In the genomic region with DNA sequence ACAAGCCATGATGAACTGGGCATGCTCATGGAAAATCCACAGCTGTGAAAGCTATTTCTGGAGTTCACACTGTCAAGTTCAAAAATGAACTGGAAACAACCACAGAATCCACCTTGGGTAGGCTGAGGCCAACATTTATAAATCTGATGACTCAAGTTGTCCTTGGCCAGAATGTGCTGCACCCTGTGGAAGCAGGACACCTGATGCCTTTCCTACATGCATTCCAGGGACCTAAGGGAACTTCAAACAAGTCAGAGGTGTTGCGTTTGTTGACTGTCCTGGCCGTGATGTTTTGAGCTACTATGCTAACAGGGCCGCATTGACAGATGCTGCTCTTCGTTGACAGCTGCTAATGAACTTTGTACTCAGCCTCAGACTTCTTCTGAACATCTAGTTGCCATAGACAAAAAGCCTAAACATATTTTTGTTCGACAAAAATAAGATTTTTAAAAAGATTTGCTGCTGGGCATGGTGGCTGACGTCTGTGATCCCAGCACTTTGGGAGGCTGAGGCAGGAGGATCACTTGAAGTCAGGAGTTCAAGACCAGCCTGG, we compare ENCODE assay signal across 1 cellular context.
TF ChIP-seq lines count a peak whose summit lies in the region.

No MANE protein-coding gene starts in this region.

TF ChIP-seq in HepG2, 621 proteins besides CTCF, POLR2A, EP300 and RAD21 (continued from another document and continues in another):
- no peak for TF ChIP-seq ZNF33A (CRISPR knock-in tag; IDR thresholded peaks at IDR 0.05; ENCODE audit: borderline replicate concordance)
- TF ChIP-seq NR2C2 (CRISPR knock-in tag; IDR thresholded peaks at IDR 0.05; ENCODE audit: borderline replicate concordance), result peak; percentile 61; the same call in 1 of the 2 replicates
- TF ChIP-seq, protein P1, sequence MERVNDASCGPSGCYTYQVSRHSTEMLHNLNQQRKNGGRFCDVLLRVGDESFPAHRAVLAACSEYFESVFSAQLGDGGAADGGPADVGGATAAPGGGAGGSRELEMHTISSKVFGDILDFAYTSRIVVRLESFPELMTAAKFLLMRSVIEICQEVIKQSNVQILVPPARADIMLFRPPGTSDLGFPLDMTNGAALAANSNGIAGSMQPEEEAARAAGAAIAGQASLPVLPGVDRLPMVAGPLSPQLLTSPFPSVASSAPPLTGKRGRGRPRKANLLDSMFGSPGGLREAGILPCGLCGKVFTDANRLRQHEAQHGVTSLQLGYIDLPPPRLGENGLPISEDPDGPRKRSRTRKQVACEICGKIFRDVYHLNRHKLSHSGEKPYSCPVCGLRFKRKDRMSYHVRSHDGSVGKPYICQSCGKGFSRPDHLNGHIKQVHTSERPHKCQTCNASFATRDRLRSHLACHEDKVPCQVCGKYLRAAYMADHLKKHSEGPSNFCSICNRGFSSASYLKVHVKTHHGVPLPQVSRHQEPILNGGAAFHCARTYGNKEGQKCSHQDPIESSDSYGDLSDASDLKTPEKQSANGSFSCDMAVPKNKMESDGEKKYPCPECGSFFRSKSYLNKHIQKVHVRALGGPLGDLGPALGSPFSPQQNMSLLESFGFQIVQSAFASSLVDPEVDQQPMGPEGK (CRISPR knock-in tag; IDR thresholded peaks at IDR 0.05), result peak; percentile 85
- peak; percentile 90 for TF ChIP-seq CREM (IDR thresholded peaks at IDR 0.05)
- no peak for TF ChIP-seq CREM (CRISPR knock-in tag; IDR thresholded peaks at IDR 0.05)
- no peak for TF ChIP-seq NCOA1 (CRISPR knock-in tag; IDR thresholded peaks at IDR 0.05)
- peak; percentile 99 for TF ChIP-seq SKI (IDR thresholded peaks at IDR 0.05; ENCODE audit: partially characterized antibody)
- TF ChIP-seq ESRRA (CRISPR knock-in tag; IDR thresholded peaks at IDR 0.05; ENCODE audit: low read depth), result 0 out of 2 replicates have a peak, but pooled peaks have one; percentile 75
- 0 out of 2 replicates have a peak, but pooled peaks have one; percentile 5 for TF ChIP-seq ZNF777 (CRISPR knock-in tag; IDR thresholded peaks at IDR 0.05)
- TF ChIP-seq ZNF558 (CRISPR knock-in tag; IDR thresholded peaks at IDR 0.05; ENCODE audit: borderline replicate concordance), result 0 out of 2 replicates have a peak, but pooled peaks have one; percentile 37
- TF ChIP-seq SIN3B (IDR thresholded peaks at IDR 0.05; ENCODE audit: low read length), result no peak
- peak; percentile 74; the same call in 1 of the 2 replicates for TF ChIP-seq ZNF766 (CRISPR knock-in tag; IDR thresholded peaks at IDR 0.05; ENCODE audit: borderline replicate concordance)
- peak; percentile 99 for TF ChIP-seq BCL6 (CRISPR knock-in tag; IDR thresholded peaks at IDR 0.05)
- TF ChIP-seq, protein P2, sequence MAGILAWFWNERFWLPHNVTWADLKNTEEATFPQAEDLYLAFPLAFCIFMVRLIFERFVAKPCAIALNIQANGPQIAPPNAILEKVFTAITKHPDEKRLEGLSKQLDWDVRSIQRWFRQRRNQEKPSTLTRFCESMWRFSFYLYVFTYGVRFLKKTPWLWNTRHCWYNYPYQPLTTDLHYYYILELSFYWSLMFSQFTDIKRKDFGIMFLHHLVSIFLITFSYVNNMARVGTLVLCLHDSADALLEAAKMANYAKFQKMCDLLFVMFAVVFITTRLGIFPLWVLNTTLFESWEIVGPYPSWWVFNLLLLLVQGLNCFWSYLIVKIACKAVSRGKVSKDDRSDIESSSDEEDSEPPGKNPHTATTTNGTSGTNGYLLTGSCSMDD (CRISPR knock-in tag; IDR thresholded peaks at IDR 0.05), result no peak
- peak; percentile 94 for TF ChIP-seq HOXA3 (CRISPR knock-in tag; IDR thresholded peaks at IDR 0.05)
- TF ChIP-seq KLF16 (CRISPR knock-in tag; IDR thresholded peaks at IDR 0.05), result peak in 1 of 2 experiments; percentile 97; a peak in 2 of 4 replicates
- peak; percentile 88 to 95 for TF ChIP-seq MAFK (conservative IDR thresholded peaks at IDR 0.05 in 1 of 2, IDR thresholded peaks at IDR 0.05 in 1 of 2; ENCODE audit: low read length in 2 of 2)
- TF ChIP-seq NR3C1 (CRISPR knock-in tag; IDR thresholded peaks at IDR 0.05), result no peak
- no peak for TF ChIP-seq ZNF550 (CRISPR knock-in tag; IDR thresholded peaks at IDR 0.05; ENCODE audit: borderline replicate concordance)
- TF ChIP-seq, protein P3, sequence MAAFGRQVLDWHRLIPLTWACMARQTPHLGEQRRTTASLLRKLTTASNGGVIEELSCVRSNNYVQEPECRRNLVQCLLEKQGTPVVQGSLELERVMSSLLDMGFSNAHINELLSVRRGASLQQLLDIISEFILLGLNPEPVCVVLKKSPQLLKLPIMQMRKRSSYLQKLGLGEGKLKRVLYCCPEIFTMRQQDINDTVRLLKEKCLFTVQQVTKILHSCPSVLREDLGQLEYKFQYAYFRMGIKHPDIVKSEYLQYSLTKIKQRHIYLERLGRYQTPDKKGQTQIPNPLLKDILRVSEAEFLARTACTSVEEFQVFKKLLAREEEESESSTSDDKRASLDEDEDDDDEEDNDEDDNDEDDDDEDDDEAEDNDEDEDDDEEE (CRISPR knock-in tag; IDR thresholded peaks at IDR 0.05), result peak; percentile 90
- no peak for TF ChIP-seq KAT2B (IDR thresholded peaks at IDR 0.05; ENCODE audit: borderline replicate concordance, low read depth, low read length)
- TF ChIP-seq ZNF879 (CRISPR knock-in tag; IDR thresholded peaks at IDR 0.05), result no peak
- TF ChIP-seq POGZ (CRISPR knock-in tag; IDR thresholded peaks at IDR 0.05), result peak; percentile 93
- TF ChIP-seq RFX3 (CRISPR knock-in tag; IDR thresholded peaks at IDR 0.05), result no peak
- peak; percentile 60 for TF ChIP-seq PHF5A (CRISPR knock-in tag; IDR thresholded peaks at IDR 0.05; ENCODE audit: low read depth, unreplicated experiment)
- TF ChIP-seq, protein P4, sequence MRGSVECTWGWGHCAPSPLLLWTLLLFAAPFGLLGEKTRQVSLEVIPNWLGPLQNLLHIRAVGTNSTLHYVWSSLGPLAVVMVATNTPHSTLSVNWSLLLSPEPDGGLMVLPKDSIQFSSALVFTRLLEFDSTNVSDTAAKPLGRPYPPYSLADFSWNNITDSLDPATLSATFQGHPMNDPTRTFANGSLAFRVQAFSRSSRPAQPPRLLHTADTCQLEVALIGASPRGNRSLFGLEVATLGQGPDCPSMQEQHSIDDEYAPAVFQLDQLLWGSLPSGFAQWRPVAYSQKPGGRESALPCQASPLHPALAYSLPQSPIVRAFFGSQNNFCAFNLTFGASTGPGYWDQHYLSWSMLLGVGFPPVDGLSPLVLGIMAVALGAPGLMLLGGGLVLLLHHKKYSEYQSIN (CRISPR knock-in tag; IDR thresholded peaks at IDR 0.05; ENCODE audit: borderline replicate concordance), result no peak
- TF ChIP-seq GTF2F1 (IDR thresholded peaks at IDR 0.05; ENCODE audit: low read length), result no peak
- TF ChIP-seq KLF11 (CRISPR knock-in tag; IDR thresholded peaks at IDR 0.05), result no peak
- TF ChIP-seq, protein P5, sequence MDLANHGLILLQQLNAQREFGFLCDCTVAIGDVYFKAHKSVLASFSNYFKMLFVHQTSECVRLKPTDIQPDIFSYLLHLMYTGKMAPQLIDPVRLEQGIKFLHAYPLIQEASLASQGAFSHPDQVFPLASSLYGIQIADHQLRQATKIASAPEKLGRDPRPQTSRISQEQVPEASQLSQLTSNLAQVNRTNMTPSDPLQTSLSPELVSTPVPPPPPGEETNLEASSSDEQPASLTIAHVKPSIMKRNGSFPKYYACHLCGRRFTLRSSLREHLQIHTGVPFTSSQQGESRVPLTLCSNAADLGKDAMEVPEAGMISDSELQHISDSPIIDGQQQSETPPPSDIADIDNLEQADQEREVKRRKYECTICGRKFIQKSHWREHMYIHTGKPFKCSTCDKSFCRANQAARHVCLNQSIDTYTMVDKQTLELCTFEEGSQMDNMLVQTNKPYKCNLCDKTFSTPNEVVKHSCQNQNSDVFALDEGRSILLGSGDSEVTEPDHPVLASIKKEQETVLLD (CRISPR knock-in tag; IDR thresholded peaks at IDR 0.05; ENCODE audit: low read depth), result peak; percentile 73; the same call in 1 of the 2 replicates
- TF ChIP-seq NFE2 (CRISPR knock-in tag; IDR thresholded peaks at IDR 0.05), result no peak
- TF ChIP-seq, protein P6, sequence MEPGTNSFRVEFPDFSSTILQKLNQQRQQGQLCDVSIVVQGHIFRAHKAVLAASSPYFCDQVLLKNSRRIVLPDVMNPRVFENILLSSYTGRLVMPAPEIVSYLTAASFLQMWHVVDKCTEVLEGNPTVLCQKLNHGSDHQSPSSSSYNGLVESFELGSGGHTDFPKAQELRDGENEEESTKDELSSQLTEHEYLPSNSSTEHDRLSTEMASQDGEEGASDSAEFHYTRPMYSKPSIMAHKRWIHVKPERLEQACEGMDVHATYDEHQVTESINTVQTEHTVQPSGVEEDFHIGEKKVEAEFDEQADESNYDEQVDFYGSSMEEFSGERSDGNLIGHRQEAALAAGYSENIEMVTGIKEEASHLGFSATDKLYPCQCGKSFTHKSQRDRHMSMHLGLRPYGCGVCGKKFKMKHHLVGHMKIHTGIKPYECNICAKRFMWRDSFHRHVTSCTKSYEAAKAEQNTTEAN (CRISPR knock-in tag; conservative IDR thresholded peaks at IDR 0.05), result no peak; the same call in none of the 2 replicates
- TF ChIP-seq FOXA3 (CRISPR knock-in tag; IDR thresholded peaks at IDR 0.05), result peak; percentile 98
- no peak for TF ChIP-seq GABPA (IDR thresholded peaks at IDR 0.05; ENCODE audit: low read depth, low read length)
- peak; percentile 54 for TF ChIP-seq GABPA (CRISPR knock-in tag; IDR thresholded peaks at IDR 0.05; ENCODE audit: low read depth)
- TF ChIP-seq, protein P7, sequence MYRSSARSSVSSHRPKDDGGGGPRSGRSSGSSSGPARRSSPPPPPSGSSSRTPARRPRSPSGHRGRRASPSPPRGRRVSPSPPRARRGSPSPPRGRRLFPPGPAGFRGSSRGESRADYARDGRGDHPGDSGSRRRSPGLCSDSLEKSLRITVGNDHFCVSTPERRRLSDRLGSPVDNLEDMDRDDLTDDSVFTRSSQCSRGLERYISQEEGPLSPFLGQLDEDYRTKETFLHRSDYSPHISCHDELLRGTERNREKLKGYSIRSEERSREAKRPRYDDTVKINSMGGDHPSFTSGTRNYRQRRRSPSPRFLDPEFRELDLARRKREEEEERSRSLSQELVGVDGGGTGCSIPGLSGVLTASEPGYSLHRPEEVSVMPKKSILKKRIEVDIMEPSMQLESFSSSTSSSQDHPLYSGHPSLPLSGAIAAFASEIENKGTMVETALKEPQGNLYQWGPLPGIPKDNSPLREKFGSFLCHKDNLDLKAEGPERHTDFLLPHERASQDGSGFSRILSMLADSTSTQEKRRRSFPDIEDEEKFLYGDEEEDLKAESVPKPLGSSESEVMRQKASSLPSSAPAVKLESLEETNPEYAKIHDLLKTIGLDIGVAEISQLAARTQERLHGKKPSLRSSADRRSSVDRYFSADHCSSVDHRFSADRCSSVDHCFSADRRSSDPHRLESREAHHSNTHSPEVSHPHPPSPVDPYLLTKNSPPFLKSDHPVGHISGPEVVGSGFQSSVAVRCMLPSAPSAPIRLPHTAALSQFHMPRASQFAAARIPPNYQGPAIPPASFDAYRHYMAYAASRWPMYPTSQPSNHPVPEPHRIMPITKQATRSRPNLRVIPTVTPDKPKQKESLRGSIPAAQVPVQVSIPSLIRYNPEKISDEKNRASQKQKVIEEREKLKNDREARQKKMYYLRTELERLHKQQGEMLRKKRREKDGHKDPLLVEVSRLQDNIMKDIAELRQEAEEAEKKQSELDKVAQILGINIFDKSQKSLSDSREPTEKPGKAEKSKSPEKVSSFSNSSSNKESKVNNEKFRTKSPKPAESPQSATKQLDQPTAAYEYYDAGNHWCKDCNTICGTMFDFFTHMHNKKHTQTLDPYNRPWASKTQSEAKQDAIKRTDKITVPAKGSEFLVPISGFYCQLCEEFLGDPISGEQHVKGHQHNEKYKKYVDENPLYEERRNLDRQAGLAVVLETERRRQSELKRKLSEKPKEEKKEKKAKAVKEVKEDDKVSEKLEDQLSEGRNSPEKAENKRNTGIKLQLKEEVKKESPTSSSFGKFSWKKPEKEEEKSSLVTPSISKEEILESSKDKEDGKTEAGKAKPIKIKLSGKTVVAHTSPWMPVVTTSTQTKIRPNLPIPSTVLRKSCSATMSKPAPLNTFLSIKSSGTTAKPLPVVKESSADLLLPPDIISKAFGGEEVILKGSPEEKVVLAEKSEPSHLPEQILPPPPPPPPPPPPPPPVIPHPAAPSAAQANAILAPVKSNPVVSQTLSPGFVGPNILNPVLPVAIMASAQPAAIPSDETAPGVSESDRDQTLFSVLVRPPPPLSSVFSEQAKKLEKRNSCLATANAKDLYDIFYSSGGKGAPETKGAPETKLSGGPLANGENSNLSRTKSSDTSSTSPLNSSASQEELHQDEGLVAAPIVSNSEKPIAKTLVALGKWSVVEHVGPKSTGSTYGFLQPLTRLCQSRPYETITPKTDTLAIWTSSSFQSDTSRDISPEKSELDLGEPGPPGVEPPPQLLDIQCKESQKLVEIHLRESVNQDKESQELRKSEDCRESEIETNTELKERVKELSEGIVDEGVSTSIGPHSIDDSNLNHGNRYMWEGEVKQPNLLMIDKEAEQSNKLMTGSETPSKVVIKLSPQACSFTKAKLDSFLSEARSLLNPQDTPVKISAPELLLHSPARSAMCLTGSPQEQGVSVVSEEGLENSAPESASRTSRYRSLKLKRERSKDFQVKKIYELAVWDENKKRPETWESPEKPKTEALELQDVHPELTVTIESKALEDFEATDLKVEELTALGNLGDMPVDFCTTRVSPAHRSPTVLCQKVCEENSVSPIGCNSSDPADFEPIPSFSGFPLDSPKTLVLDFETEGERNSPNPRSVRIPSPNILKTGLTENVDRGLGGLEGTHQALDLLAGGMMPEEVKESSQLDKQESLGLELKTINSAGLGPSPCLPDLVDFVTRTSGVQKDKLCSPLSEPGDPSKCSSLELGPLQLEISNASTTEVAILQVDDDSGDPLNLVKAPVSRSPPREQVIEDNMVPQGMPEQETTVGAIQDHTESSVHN (CRISPR knock-in tag; IDR thresholded peaks at IDR 0.05), result no peak
- TF ChIP-seq ZNF615 (CRISPR knock-in tag; IDR thresholded peaks at IDR 0.05; ENCODE audit: borderline replicate concordance), result no peak
- TF ChIP-seq DMAP1 (CRISPR knock-in tag; IDR thresholded peaks at IDR 0.05), result no peak
- no peak for TF ChIP-seq ZSCAN30 (CRISPR knock-in tag; IDR thresholded peaks at IDR 0.05)
- peak; percentile 52 to 68 for TF ChIP-seq NR2F1 (CRISPR knock-in tag; IDR thresholded peaks at IDR 0.05)
- peak; percentile 67; the same call in 1 of the 2 replicates for TF ChIP-seq FOXA1 (IDR thresholded peaks at IDR 0.05)
- TF ChIP-seq FOXA1 (CRISPR knock-in tag; IDR thresholded peaks at IDR 0.05), result peak; percentile 94
- TF ChIP-seq ZNF746 (CRISPR knock-in tag; IDR thresholded peaks at IDR 0.05), result peak; percentile 83
- TF ChIP-seq NFKB2 (CRISPR knock-in tag; IDR thresholded peaks at IDR 0.05; ENCODE audit: borderline replicate concordance), result no peak
- TF ChIP-seq SP4 (CRISPR knock-in tag; IDR thresholded peaks at IDR 0.05), result peak; percentile 73; the same call in 1 of the 2 replicates
- peak; percentile 45; the same call in 1 of the 2 replicates for TF ChIP-seq ZFP90 (CRISPR knock-in tag; IDR thresholded peaks at IDR 0.05; ENCODE audit: borderline replicate concordance)
- TF ChIP-seq CHD4 (IDR thresholded peaks at IDR 0.05; ENCODE audit: borderline replicate concordance, low read length), result peak; percentile 71; the same call in 1 of the 2 replicates
- no peak; the same call in 1 of the 2 replicates for TF ChIP-seq ZFP36L1 (CRISPR knock-in tag; IDR thresholded peaks at IDR 0.05)
- no peak for TF ChIP-seq ZNF768 (CRISPR knock-in tag; IDR thresholded peaks at IDR 0.05)
- TF ChIP-seq PPARG (CRISPR knock-in tag; conservative IDR thresholded peaks at IDR 0.05), result peak; percentile 81
- TF ChIP-seq TAF1 (CRISPR knock-in tag; IDR thresholded peaks at IDR 0.05), result peak; percentile 37; the same call in 1 of the 2 replicates
- TF ChIP-seq DPF2 (CRISPR knock-in tag; IDR thresholded peaks at IDR 0.05; ENCODE audit: borderline replicate concordance, low read depth), result peak; percentile 93
- peak; percentile 87 for TF ChIP-seq NFIC (IDR thresholded peaks at IDR 0.05; ENCODE audit: low read length)
